ENCODE assay signal across 17 cellular contexts in the genomic region with DNA sequence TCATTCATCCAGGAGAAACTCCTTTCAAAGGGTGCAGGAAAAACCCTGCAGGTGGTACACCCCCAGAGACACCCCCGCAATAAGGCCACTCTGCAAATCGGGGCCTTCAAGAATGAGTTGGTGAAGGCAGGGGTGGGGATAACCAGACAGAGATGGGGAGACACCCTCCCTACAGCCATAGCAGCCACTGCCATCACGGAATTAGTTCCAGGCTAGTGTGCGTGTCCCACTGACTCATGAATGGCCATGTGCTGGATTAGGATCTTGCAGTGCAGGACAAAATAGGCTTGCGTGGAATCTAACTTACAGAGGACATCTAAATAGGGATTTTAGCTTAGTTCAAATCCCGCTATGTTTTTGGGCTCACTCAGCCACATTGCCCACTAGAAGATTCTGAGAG. TPM values are rescaled to one million over a fixed set of nuclear protein-coding genes. Genes with fewer than 3 reads are reported as not detected.
DNase-seq lines count a peak whose midpoint lies in the region; ATAC-seq and TF ChIP-seq lines count a peak whose summit lies in the region.
"Had no signal": no experiment of that assay in that cellular context is flagged by ENCODE, and none has a peak within 500 bp of the region (broad histone marks: within the 10 kb centered on the region; RNA-seq: fewer than 3 reads in every experiment).

No MANE protein-coding gene starts in this region.

- no peaks in the 10 kb centered on the region for H3K36me3 Mint-ChIP-seq in HFFc6 (ENCODE audit: low read depth)
- no peaks in the 10 kb centered on the region for H3K36me3 Mint-ChIP-seq in neural progenitor cell
- H3K36me3 Mint-ChIP-seq in nephron progenitor cell (ENCODE audit: low read depth), result no peaks in the 10 kb centered on the region

- H3K27me3 ChIP-seq in BE2C, result peaks cover under 1% of the 10 kb centered on the region
- H3K27me3 ChIP-seq in neural progenitor cell, result no peaks in the 10 kb centered on the region
- no peaks in the 10 kb centered on the region for H3K27me3 ChIP-seq in thyroid gland

- no peak overlapping the region for H3K4me3 ChIP-seq in BE2C (ENCODE audit: low read depth, low read length)
- H3K4me3 ChIP-seq in neural progenitor cell, result no peak overlapping the region
- H3K4me3 ChIP-seq in thyroid gland (replicated peaks in 1 of 3), result no peak overlapping the region
- H3K4me3 ChIP-seq: K562 had no signal

- TF ChIP-seq POLR2A in thyroid gland (IDR thresholded peaks at IDR 0.05), result no peak

- no peak overlapping the region for H2AFZ ChIP-seq in neural progenitor cell (replicated peaks)

- 91 to 96% methylated on average over 6 of the region's 6 CpGs for WGBS in thyroid gland, 2 donors

- H3K4me1 Mint-ChIP-seq in HFFc6 (ENCODE audit: low read depth) (peaks cover 6% of the 10 kb centered on the region; the same call in 1 of the 2 replicates), neural progenitor cell (peaks cover 8% of the 10 kb centered on the region), nephron progenitor cell (peaks cover 51% of the 10 kb centered on the region)

- intact Hi-C loops in thyroid gland (cut with DNase I), result loop anchor here (10.0 kb wide), 1 partner anchor 215 kb away; a partner anchor contains a TSS

- no peaks in the 10 kb centered on the region for H3K79me2 ChIP-seq in neural progenitor cell (ENCODE audit: low read depth)

- no peaks in the 10 kb centered on the region for H3K36me3 ChIP-seq in BE2C
- H3K36me3 ChIP-seq in neural progenitor cell, result no peaks in the 10 kb centered on the region
- no peaks in the 10 kb centered on the region for H3K36me3 ChIP-seq in thyroid gland

- H3K9me3 Mint-ChIP-seq in HFFc6, result no peaks in the 10 kb centered on the region
- no peaks in the 10 kb centered on the region for H3K9me3 Mint-ChIP-seq in neural progenitor cell
- no peaks in the 10 kb centered on the region for H3K9me3 Mint-ChIP-seq in nephron progenitor cell
- H3K9me3 Mint-ChIP-seq: CD4-positive, alpha-beta T cell had no signal

- H3K4me2 ChIP-seq in neural progenitor cell, result no peak overlapping the region

- H3K4me1 ChIP-seq in BE2C (no peaks in the 10 kb centered on the region), neural progenitor cell (peaks cover 7% of the 10 kb centered on the region), thyroid gland (peaks cover 25 to 30% of the 10 kb centered on the region in 2 donors)

- H4K20me1 ChIP-seq in neural progenitor cell (ENCODE audit: low read depth), result no peaks in the 10 kb centered on the region

- TF ChIP-seq CTCF in BE2C (IDR thresholded peaks at IDR 0.05; ENCODE audit: low read depth, low read length) (no peak), HFFc6 (IDR thresholded peaks at IDR 0.05) (no peak), neural progenitor cell (IDR thresholded peaks at IDR 0.05) (no peak), thyroid gland (IDR thresholded peaks at IDR 0.05) (no peak), nephron progenitor cell (IDR thresholded peaks at IDR 0.05) (no peak)

- H3K4me3 Mint-ChIP-seq in HFFc6 (no peak overlapping the region), neural progenitor cell (no peak overlapping the region), nephron progenitor cell (no peak overlapping the region)
- H3K4me3 Mint-ChIP-seq: CD4-positive, alpha-beta T cell had no signal

- H3K27ac Mint-ChIP-seq in HFFc6 (no peak overlapping the region), neural progenitor cell (peak overlapping the region; percentile 11), nephron progenitor cell (no peak overlapping the region)
- H3K27ac Mint-ChIP-seq: CD4-positive, alpha-beta T cell had no signal

- H3K9me3 ChIP-seq in BE2C (no peaks in the 10 kb centered on the region), neural progenitor cell (ENCODE audit: low read depth) (no peaks in the 10 kb centered on the region), thyroid gland (no peaks in the 10 kb centered on the region)
- H3K9me3 ChIP-seq: Caco-2 had no signal

- peaks cover 4% of the 10 kb centered on the region for H3K27me3 Mint-ChIP-seq in HFFc6 (ENCODE audit: insufficient read depth)
- peaks cover 11% of the 10 kb centered on the region for H3K27me3 Mint-ChIP-seq in neural progenitor cell (ENCODE audit: insufficient read depth, low read depth)
- peaks cover 2% of the 10 kb centered on the region for H3K27me3 Mint-ChIP-seq in nephron progenitor cell (ENCODE audit: low read depth, poor library complexity)

- no peak for ATAC-seq in HG03565 (IDR thresholded peaks at IDR 0.05; ENCODE audit: unreplicated experiment)
- ATAC-seq: HCT116, K562 had no signal

- H3F3A ChIP-seq in neural progenitor cell (ENCODE audit: low read depth), result no peaks in the 10 kb centered on the region

- H3K27ac ChIP-seq in neural progenitor cell, result no peak overlapping the region
- peak overlapping the region in 2 of 3 donors; percentile 77 to 78 for H3K27ac ChIP-seq in thyroid gland
- H3K27ac ChIP-seq in caudate nucleus (ENCODE audit: low read depth, low read length), result no peak overlapping the region
- H3K27ac ChIP-seq: HL-60 had no signal

- H3K9ac ChIP-seq in neural progenitor cell, result no peak overlapping the region

- DNase-seq in BE2C, result peak; percentile 45
- peak; percentile 27 for DNase-seq in HFFc6
- no peak for DNase-seq in neural progenitor cell (ENCODE audit: low spot score)
- DNase-seq in thyroid gland, result no peak
- DNase-seq in caudate nucleus (lab: John Stamatoyannopoulos, UW), result no peak
- DNase-seq in nephron progenitor cell, result no peak
- DNase-seq: 8988T; Caco-2; CD4-positive, alpha-beta T cell; GDM1; GOT3; H7; IMR-90 had no signal

RNA-seq across cellular contexts. Expression of a gene that starts 37.8 kb away (rescaled TPM):
- polyA plus RNA-seq in BE2C (2012; ENCODE audit: insufficient read depth, insufficient read length, low read depth), result 30.5 TPM
- 10 to 100 TPM; 29.3 to 39.5 (median 35.8) TPM for total RNA-seq in HFFc6 (2021; fragmentation: NEBNext Ultra II Directional; extraction: Animal tissue kit (Norgen Biotek cat#: 25700))
- total RNA-seq in neural progenitor cell (ENCODE audit: low replicate concordance) (40.4 and 41.9 TPM in 2 replicates), thyroid gland (100 to 1,000 TPM in 2 of 4 donors, 10 to 100 TPM in 2; 88.0 to 163 (median 124) TPM)

RNA-seq across cellular contexts. Expression of a gene that starts 38.0 kb away (rescaled TPM):
- 14.7 TPM for polyA plus RNA-seq in BE2C (2012; ENCODE audit: insufficient read depth, insufficient read length, low read depth)
- 10 to 100 TPM in 4 of 6 experiments, 1 to 10 TPM in 2; 7.1 to 12.0 (median 11.2) TPM for total RNA-seq in HFFc6 (2021; fragmentation: NEBNext Ultra II Directional; extraction: Animal tissue kit (Norgen Biotek cat#: 25700))
- total RNA-seq in neural progenitor cell (ENCODE audit: low replicate concordance), result 26.9 and 30.8 TPM in 2 replicates
- total RNA-seq in thyroid gland, result 1 to 10 TPM; 2.3 to 5.0 (median 4.5) TPM

Comparison
In these comparisons a context has a peak if more than half of its experiments do, and no peak if none do; other contexts are left out.
1. DNase-seq: peak in BE2C (single experiment) and HFFc6 (single experiment); none in neural progenitor cell (single experiment), thyroid gland (0 of 2), caudate nucleus (0 of 61) and nephron progenitor cell (single experiment).
2. H3K27ac ChIP-seq: peak in thyroid gland (2 of 3); none in neural progenitor cell (single experiment) and caudate nucleus (single experiment).